Comparison of ENCODE assay signal across 22 cellular contexts in the genomic region with DNA sequence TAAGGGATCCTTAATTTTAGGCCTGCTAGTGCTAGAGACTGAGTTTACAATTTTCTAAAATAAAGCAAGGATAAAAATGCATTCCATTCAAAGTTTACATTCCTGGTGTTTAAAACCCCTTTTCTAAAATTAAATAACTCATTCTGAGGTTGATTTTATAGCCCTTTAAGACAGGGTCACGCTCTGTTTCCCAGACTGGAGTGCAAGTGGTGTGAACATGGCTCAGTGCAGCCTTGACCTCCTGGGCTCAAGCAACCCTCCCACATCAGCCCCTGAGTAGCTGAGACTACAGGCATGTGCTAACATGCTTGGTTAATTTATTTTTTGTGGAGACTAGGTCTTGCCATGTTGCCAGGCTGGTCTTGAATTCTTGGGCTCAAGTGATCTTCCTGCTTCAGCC. TPM values are rescaled to one million over a fixed set of nuclear protein-coding genes. Genes with fewer than 3 reads are reported as not detected.
A peak's percentile ranks its signal among the peaks of the same experiment; 100 is the strongest.
DNase-seq lines count a peak whose midpoint lies in the region; ATAC-seq and TF ChIP-seq lines count a peak whose summit lies in the region.
"Had no signal": no experiment of that assay in that cellular context is flagged by ENCODE, and none has a peak within 500 bp of the region (broad histone marks: within the 10 kb centered on the region; RNA-seq: fewer than 3 reads in every experiment).

No MANE protein-coding gene starts in this region.

- peaks cover 3% of the 10 kb centered on the region for H3K4me1 Mint-ChIP-seq in T-helper 17 cell
- peaks cover 3% of the 10 kb centered on the region for H3K4me1 Mint-ChIP-seq in osteocyte (ENCODE audit: unreplicated experiment)
- H3K4me1 Mint-ChIP-seq: neural progenitor cell had no signal

- dilution Hi-C loops in mammary epithelial cell (cut with HindIII; ENCODE audit: low sequenced_read_pairs) = no loop called here

- no peak for TF ChIP-seq CTCF in mammary epithelial cell (conservative IDR thresholded peaks at IDR 0.05 in 1 of 2, IDR thresholded peaks at IDR 0.05 in 1 of 2; ENCODE audit: extremely low read depth in 1 of 2, insufficient read depth in 1 of 2, low read depth in 1 of 2, low read length in 2 of 2)
- no peak for TF ChIP-seq CTCF in breast epithelium (IDR thresholded peaks at IDR 0.05)
- no peak for TF ChIP-seq CTCF in fibroblast of villous mesenchyme (IDR thresholded peaks at IDR 0.05; ENCODE audit: insufficient read depth, low read depth, low read length)
- no peak for TF ChIP-seq CTCF in thyroid gland (IDR thresholded peaks at IDR 0.05)
- no peak for TF ChIP-seq CTCF in osteocyte (IDR thresholded peaks at IDR 0.05)

- DNase-seq in mammary epithelial cell (peak; percentile 19), breast epithelium (ENCODE audit: low spot score in 2 of 2) (no peak), T-helper 17 cell (no peak), fibroblast of villous mesenchyme (ENCODE audit: low read depth) (peak; percentile 87), thyroid gland (peak; percentile 75 to 77), NCI-H526 (lab: John Stamatoyannopoulos, UW) (no peak), osteocyte (ENCODE audit: extremely low spot score, unreplicated experiment) (no peak), DMS114 treated with DMSO at 0.1 percent for 48 hours (lab: John Stamatoyannopoulos, UW; ENCODE audit: unreplicated experiment) (no peak)
- DNase-seq: activated CD8-positive, alpha-beta T cell treated with anti-CD3 and anti-CD28 coated beads, Interleukin-2, amount 10 ng/mL, durations not matched to agents 7 days and 5 days; activated naive CD8-positive, alpha-beta T cell treated with anti-CD3 and anti-CD28 coated beads, Interleukin-2, amount 10 ng/mL, durations not matched to agents 7 days and 5 days; CD4-positive, alpha-beta memory T cell; esophagus squamous epithelium; KG1; NCI-H2081 treated with DMSO at 0.1 percent for 48 hours; NCI-H524; SHP77; stimulated activated CD4-positive, alpha-beta T cell treated with anti-CD3 and anti-CD28 coated beads, Interleukin-12 subunit alpha, Interleukin-12 subunit beta, amount 100 ng/mL, for 4 hours had no signal

- H3K9me3 ChIP-seq in mammary epithelial cell (replicated peaks; ENCODE audit: insufficient read depth, low read length) (no peaks in the 10 kb centered on the region), breast epithelium (no peaks in the 10 kb centered on the region), T-helper 17 cell (ENCODE audit: control insufficient read depth, low read length, poor library complexity, severe bottlenecking) (no peaks in the 10 kb centered on the region), thyroid gland (no peaks in the 10 kb centered on the region)
- H3K9me3 ChIP-seq: A549, esophagus squamous epithelium, thoracic aorta had no signal

- H3K4me3 Mint-ChIP-seq in T-helper 17 cell (peak overlapping the region; percentile 43), osteocyte (ENCODE audit: unreplicated experiment) (no peak overlapping the region)
- H3K4me3 Mint-ChIP-seq: activated CD8-positive, alpha-beta T cell treated with anti-CD3 and anti-CD28 coated beads, Interleukin-2, amount 10 ng/mL, durations not matched to agents 7 days and 5 days; activated naive CD8-positive, alpha-beta T cell treated with anti-CD3 and anti-CD28 coated beads, Interleukin-2, amount 10 ng/mL, durations not matched to agents 7 days and 5 days; activated T-helper 1 cell treated with anti-CD3 and anti-CD28 coated beads, Interleukin-12 subunit alpha, Interleukin-12 subunit beta, Interleukin-2, Interleukin-4 antibody, amounts not matched to agents 30 ng/mL and 10 ng/mL and 1 ng/mL, durations not matched to agents 14 hours and 24 hours and 36 hours; CD4-positive, alpha-beta memory T cell; neural progenitor cell; WTC11 had no signal

- intact Hi-C loops in mammary epithelial cell (cut with micrococcal nuclease) = no loop called here
- intact Hi-C loops in breast epithelium (cut with DNase I; ENCODE audit: low total_unique reads) = no loop called here
- intact Hi-C loops in thyroid gland (cut with DNase I) = no loop called here

- H3K36me3 ChIP-seq in mammary epithelial cell (ENCODE audit: insufficient read depth, low read length) (no peaks in the 10 kb centered on the region), breast epithelium (no peaks in the 10 kb centered on the region), thyroid gland (no peaks in the 10 kb centered on the region)
- H3K36me3 ChIP-seq: neural progenitor cell, thoracic aorta had no signal

- in situ Hi-C loops in mammary epithelial cell (cut with MboI; ENCODE audit: low sequenced_read_pairs in 2 of 2) = no loop called here

- CTCF ChIA-PET in mammary epithelial cell (lab: Charles Lee; ENCODE audit: low non-redundant PET) = no interaction called here

- no peak overlapping the region for H3K27ac ChIP-seq in mammary epithelial cell (ENCODE audit: insufficient read depth, low read depth, low read length)
- H3K27ac ChIP-seq in breast epithelium = no peak overlapping the region
- peak overlapping the region; percentile 45 to 67 (median 56) for H3K27ac ChIP-seq in thyroid gland
- H3K27ac ChIP-seq: A549, neural progenitor cell, thoracic aorta had no signal

- H3K36me3 Mint-ChIP-seq in T-helper 17 cell (ENCODE audit: low read depth) = peaks cover 9% of the 10 kb centered on the region
- peaks cover 15% of the 10 kb centered on the region for H3K36me3 Mint-ChIP-seq in osteocyte (ENCODE audit: unreplicated experiment)
- H3K36me3 Mint-ChIP-seq: WTC11 had no signal

- BruUV-seq in mammary epithelial cell (replicated peaks; lab: Mats Ljungman, UMichigan) = no TSS peak

- H3K9ac ChIP-seq in mammary epithelial cell (ENCODE audit: insufficient read depth, low read length) = no peak overlapping the region
- H3K9ac ChIP-seq: neural progenitor cell had no signal

- H4K20me1 ChIP-seq in mammary epithelial cell (ENCODE audit: insufficient read depth, low read length) = no peaks in the 10 kb centered on the region

- TF ChIP-seq POLR2A in breast epithelium (IDR thresholded peaks at IDR 0.05) = no peak
- no peak for TF ChIP-seq POLR2A in thyroid gland (IDR thresholded peaks at IDR 0.05)

- 100% methylated on average over 1 of the region's 1 CpG for WGBS in mammary epithelial cell (ENCODE audit: low coverage, missing lambda C conversion rate)
- 34 to 50% methylated on average over 1 of the region's 1 CpG for WGBS in thyroid gland, 2 donors

- H3K27me3 ChIP-seq in mammary epithelial cell (ENCODE audit: insufficient read depth, low read length) = no peaks in the 10 kb centered on the region
- H3K27me3 ChIP-seq in breast epithelium = no peaks in the 10 kb centered on the region
- H3K27me3 ChIP-seq in thyroid gland = no peaks in the 10 kb centered on the region
- H3K27me3 ChIP-seq: esophagus squamous epithelium, neural progenitor cell had no signal

- H3K4me1 ChIP-seq in mammary epithelial cell (ENCODE audit: insufficient read depth, low read length) (peaks cover 17% of the 10 kb centered on the region), breast epithelium (no peaks in the 10 kb centered on the region), thyroid gland (peaks cover 5 to 26% of the 10 kb centered on the region in 2 donors)
- H3K4me1 ChIP-seq: A549, esophagus squamous epithelium, neural progenitor cell had no signal

- H3K9me3 Mint-ChIP-seq in osteocyte (ENCODE audit: unreplicated experiment) = no peaks in the 10 kb centered on the region
- H3K9me3 Mint-ChIP-seq: activated naive CD8-positive, alpha-beta T cell treated with anti-CD3 and anti-CD28 coated beads, Interleukin-2, amount 10 ng/mL, durations not matched to agents 7 days and 5 days; activated T-helper 1 cell treated with anti-CD3 and anti-CD28 coated beads, Interleukin-12 subunit alpha, Interleukin-12 subunit beta, Interleukin-2, Interleukin-4 antibody, amounts not matched to agents 30 ng/mL and 10 ng/mL and 1 ng/mL, durations not matched to agents 14 hours and 24 hours and 36 hours; neural progenitor cell; WTC11 had no signal

- H3K27ac Mint-ChIP-seq in T-helper 17 cell = peak overlapping the region; percentile 77
- no peak overlapping the region for H3K27ac Mint-ChIP-seq in osteocyte (ENCODE audit: unreplicated experiment)
- H3K27ac Mint-ChIP-seq: activated CD8-positive, alpha-beta T cell treated with anti-CD3 and anti-CD28 coated beads, Interleukin-2, amount 10 ng/mL, durations not matched to agents 7 days and 5 days; activated naive CD8-positive, alpha-beta T cell treated with anti-CD3 and anti-CD28 coated beads, Interleukin-2, amount 10 ng/mL, durations not matched to agents 7 days and 5 days; activated T-helper 1 cell treated with anti-CD3 and anti-CD28 coated beads, Interleukin-12 subunit alpha, Interleukin-12 subunit beta, Interleukin-2, Interleukin-4 antibody, amounts not matched to agents 30 ng/mL and 10 ng/mL and 1 ng/mL, durations not matched to agents 14 hours and 24 hours and 36 hours; CD4-positive, alpha-beta memory T cell; neural progenitor cell had no signal

- H2AFZ ChIP-seq in mammary epithelial cell (ENCODE audit: low read depth, low read length) = no peak overlapping the region
- H2AFZ ChIP-seq: neural progenitor cell had no signal

- no peak overlapping the region for H3K4me3 ChIP-seq in mammary epithelial cell (replicated peaks in 1 of 3; ENCODE audit: insufficient read depth in 1 of 3, low read depth in 2 of 3, low read length in 3 of 3)
- no peak overlapping the region for H3K4me3 ChIP-seq in breast epithelium
- no peak overlapping the region for H3K4me3 ChIP-seq in fibroblast of villous mesenchyme (ENCODE audit: low read depth, low read length)
- no peak overlapping the region for H3K4me3 ChIP-seq in thyroid gland (replicated peaks in 1 of 3)
- H3K4me3 ChIP-seq: A549, esophagus squamous epithelium, neural progenitor cell, thoracic aorta had no signal

- no peaks in the 10 kb centered on the region for H3K79me2 ChIP-seq in mammary epithelial cell (ENCODE audit: insufficient read depth, low read length)

- no peaks in the 10 kb centered on the region for H3K27me3 Mint-ChIP-seq in T-helper 17 cell
- no peaks in the 10 kb centered on the region for H3K27me3 Mint-ChIP-seq in osteocyte (ENCODE audit: unreplicated experiment)
- H3K27me3 Mint-ChIP-seq: activated naive CD8-positive, alpha-beta T cell treated with anti-CD3 and anti-CD28 coated beads, Interleukin-2, amount 10 ng/mL, durations not matched to agents 7 days and 5 days; CD4-positive, alpha-beta memory T cell had no signal

- no peak overlapping the region for H3K4me2 ChIP-seq in mammary epithelial cell (ENCODE audit: insufficient read depth, low read depth, low read length)
- H3K4me2 ChIP-seq: A549, neural progenitor cell had no signal

- ATAC-seq in T-helper 17 cell = no peak
- ATAC-seq: activated CD8-positive, alpha-beta T cell treated with anti-CD3 and anti-CD28 coated beads, Interleukin-2, amount 10 ng/mL, durations not matched to agents 7 days and 5 days had no signal

RNA-seq across cellular contexts. Expression of gene CDKL2, which starts 6.8 kb away (rescaled TPM):
- total RNA-seq in mammary epithelial cell (1 to 10 TPM; 2.9 to 5.2 TPM), breast epithelium (1 to 10 TPM in 2 of 3 donors, under 1 TPM in 1; 0.16 to 2.3 (median 1.6) TPM), T-helper 17 cell (1 to 10 TPM in 1 of 2 donors, under 1 TPM in 1; 0.67 to 1.3 TPM), fibroblast of villous mesenchyme (0.32 and 1.3 TPM in 2 replicates), thyroid gland (10 to 100 TPM; 14.1 to 27.0 (median 17.6) TPM), osteocyte (2.3 and 5.0 TPM in 2 replicates)
- polyA plus RNA-seq in mammary epithelial cell = 1.1 TPM
- 1.7 TPM for polyA minus RNA-seq in mammary epithelial cell

RNA-seq across cellular contexts. Expression of gene G3BP2, which starts 36.0 kb away (rescaled TPM):
- total RNA-seq in mammary epithelial cell (100 to 1,000 TPM; 146 to 192 TPM), breast epithelium (10 to 100 TPM; 75.4 to 92.6 (median 86.2) TPM), T-helper 17 cell (100 to 1,000 TPM; 323 to 339 TPM), fibroblast of villous mesenchyme (139 and 209 TPM in 2 replicates), thyroid gland (100 to 1,000 TPM; 117 to 179 (median 139) TPM), osteocyte (138 and 141 TPM in 2 replicates)
- 79.3 TPM for polyA plus RNA-seq in mammary epithelial cell
- polyA minus RNA-seq in mammary epithelial cell = 199 TPM

Comparison
In these comparisons a context has a peak if more than half of its experiments do, and no peak if none do; other contexts are left out.
1. DNase-seq: peak in mammary epithelial cell (single experiment), fibroblast of villous mesenchyme (single experiment) and thyroid gland (2 of 2); none in breast epithelium (0 of 2), T-helper 17 cell (0 of 3), NCI-H526 (0 of 2), osteocyte (single experiment) and DMS114 treated with DMSO at 0.1 percent for 48 hours (single experiment).
2. H3K27ac ChIP-seq: peak in thyroid gland (3 of 3); none in mammary epithelial cell (single experiment) and breast epithelium (0 of 2).